In the genomic region with DNA sequence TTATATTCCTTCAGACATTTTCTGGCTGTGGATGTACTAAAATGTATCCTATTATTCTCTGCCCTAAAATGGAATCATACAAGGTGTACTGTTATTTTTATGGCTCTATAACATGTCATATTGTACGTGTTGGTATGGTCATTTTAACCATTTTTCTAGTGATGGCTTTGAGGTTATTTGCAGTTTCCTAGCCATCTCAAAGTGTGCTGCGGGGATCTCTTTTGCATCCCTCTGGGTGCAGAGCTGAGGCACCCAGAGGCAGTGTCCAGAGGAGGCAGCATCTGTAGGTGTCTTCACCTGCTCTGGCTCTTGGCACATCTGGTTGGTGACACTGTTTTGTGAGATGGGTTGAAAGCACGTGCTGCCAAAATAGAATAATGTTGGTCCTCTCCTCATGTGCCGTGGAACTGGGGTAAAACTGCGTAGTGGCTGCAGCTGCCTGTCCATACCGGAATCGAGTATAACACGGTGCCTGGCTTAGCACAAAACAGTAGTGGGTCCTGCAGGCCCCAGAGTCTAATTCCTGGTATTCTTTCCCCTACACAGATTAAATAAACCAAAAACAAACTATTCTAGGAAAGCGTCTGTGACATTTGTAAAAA, we compare ENCODE assay signal across 10 cellular contexts. TPM values are rescaled to one million over a fixed set of nuclear protein-coding genes. Genes with fewer than 3 reads are reported as not detected.
DNase-seq lines count a peak whose midpoint lies in the region; ATAC-seq, FAIRE-seq and TF ChIP-seq lines count a peak whose summit lies in the region.
"Had no signal": no experiment of that assay in that cellular context is flagged by ENCODE, and none has a peak within 500 bp of the region (broad histone marks: within the 10 kb centered on the region; RNA-seq: fewer than 3 reads in every experiment).

No MANE protein-coding gene starts in this region.

- TF ChIP-seq RAD21 in A549 (conservative IDR thresholded peaks at IDR 0.05 in 1 of 2, IDR thresholded peaks at IDR 0.05 in 1 of 2), result no peak

- intact Hi-C loops in Panc1 (cut with micrococcal nuclease; ENCODE audit: unreplicated experiment), result no loop called here

- H3K36me3 ChIP-seq in Panc1 (ENCODE audit: control insufficient read depth, insufficient read depth, low read length), result peaks cover 8% of the 10 kb centered on the region
- no peaks in the 10 kb centered on the region for H3K36me3 ChIP-seq in neural progenitor cell

- H3K9ac ChIP-seq in neural progenitor cell, result peak overlapping the region; percentile 18

- no peak for TF ChIP-seq CTCF in A549 (IDR thresholded peaks at IDR 0.05)
- no peak for TF ChIP-seq CTCF in Panc1 (IDR thresholded peaks at IDR 0.05)
- TF ChIP-seq CTCF in epithelial cell of proximal tubule (conservative IDR thresholded peaks at IDR 0.05; ENCODE audit: low read depth, low read length), result no peak
- no peak for TF ChIP-seq CTCF in neural progenitor cell (IDR thresholded peaks at IDR 0.05)

- peaks cover 7% of the 10 kb centered on the region for H3K27me3 Mint-ChIP-seq in neural progenitor cell (ENCODE audit: insufficient read depth, low read depth)

- no peaks in the 10 kb centered on the region for H3K79me2 ChIP-seq in neural progenitor cell (ENCODE audit: low read depth)

- H3K4me3 ChIP-seq in A549 (no peak overlapping the region), Panc1 (ENCODE audit: low read depth in 2 of 2, low read length in 2 of 2) (peak overlapping the region in 1 of 2 experiments; percentile 15; a peak in 1 of 4 replicates), epithelial cell of proximal tubule (ENCODE audit: low read depth, low read length) (peak overlapping the region; percentile 3), neural progenitor cell (no peak overlapping the region)

- POLR2A ChIA-PET in A549 (lab: Yijun Ruan, JAX), result interaction anchor here (2.6 to 3.3 kb wide), 4 partner anchors 11 to 72 kb away, joined by 12 to 19 read pairs (median 16); a partner anchor contains a TSS
- POLR2A ChIA-PET in Panc1 (lab: Charles Lee), result interaction anchor here (1.5 kb wide), 1 partner anchor 13 kb away, joined by 12 read pairs; a partner anchor contains a TSS

- peaks cover 3% of the 10 kb centered on the region for H3K36me3 Mint-ChIP-seq in neural progenitor cell

- H3K9me3 ChIP-seq in A549 (no peaks in the 10 kb centered on the region), Panc1 (ENCODE audit: control insufficient read depth, insufficient read depth, low read depth, low read length) (no peaks in the 10 kb centered on the region), neural progenitor cell (ENCODE audit: low read depth) (no peaks in the 10 kb centered on the region)

- peak in 1 of 2 experiments; percentile 27 for DNase-seq in A549 (ENCODE audit: low read depth in 1 of 2, low spot score in 1 of 2)
- DNase-seq in Panc1 (ENCODE audit: low read depth, low spot score), result no peak
- no peak for DNase-seq in epithelial cell of proximal tubule (ENCODE audit: low read depth)
- no peak for DNase-seq in neural progenitor cell (ENCODE audit: low spot score)
- no peak for DNase-seq in NCI-H1436 (lab: John Stamatoyannopoulos, UW)
- no peak for DNase-seq in SIG-M5 treated with dmso at 0.1 percent for 504 hours (lab: John Stamatoyannopoulos, UW; ENCODE audit: unreplicated experiment)
- no peak for DNase-seq in COLO829 (ENCODE audit: low spot score)
- DNase-seq: NCI-H774; stimulated activated naive CD4-positive, alpha-beta T cell treated with Interleukin-2 at 50 U/mL for 16 hours had no signal

- peak overlapping the region; percentile 89 for H3K4me2 ChIP-seq in A549
- H3K4me2 ChIP-seq in neural progenitor cell, result no peak overlapping the region

- no peak overlapping the region for H3K27ac Mint-ChIP-seq in neural progenitor cell

- H3K27ac ChIP-seq in A549, result peak overlapping the region; percentile 24 to 73; a peak in 5 of 6 replicates
- peak overlapping the region; percentile 78 for H3K27ac ChIP-seq in Panc1 (ENCODE audit: low read length)
- no peak overlapping the region for H3K27ac ChIP-seq in neural progenitor cell

- H4K20me1 ChIP-seq in neural progenitor cell (ENCODE audit: low read depth), result no peaks in the 10 kb centered on the region

- ATAC-seq in A549 (peak; percentile 3 to 16; a peak in 5 of 6 replicates), Panc1 (no peak), HG03280 (IDR thresholded peaks at IDR 0.05; ENCODE audit: unreplicated experiment) (no peak)

- peaks cover 1% of the 10 kb centered on the region for H3K4me1 Mint-ChIP-seq in neural progenitor cell

- H3K27me3 ChIP-seq in Panc1 (ENCODE audit: control insufficient read depth, insufficient read depth, low read length) (no peaks in the 10 kb centered on the region), neural progenitor cell (no peaks in the 10 kb centered on the region)

- BruUV-seq in Panc1 (replicated peaks; lab: Mats Ljungman, UMichigan), result no TSS peak

- CTCF ChIA-PET in A549 (lab: Yijun Ruan, JAX) (interaction anchor here (0.5 to 3.4 kb wide), 6 partner anchors 18 to 73 kb away, joined by 3 to 13 read pairs (median 4); a partner anchor contains a TSS), Panc1 (lab: Charles Lee) (interaction anchor here (0.6 kb wide), 1 partner anchor 73 kb away, joined by 4 read pairs; no protein-coding TSS in a partner anchor)

- no peak overlapping the region for H3K4me3 Mint-ChIP-seq in neural progenitor cell

- no peak for TF ChIP-seq POLR2A in A549 (IDR thresholded peaks at IDR 0.05; ENCODE audit: low read length)

- H3K4me1 ChIP-seq in A549 (peaks cover 97% of the 10 kb centered on the region), Panc1 (ENCODE audit: control insufficient read depth, insufficient read depth, low read length) (peaks cover 95% of the 10 kb centered on the region), neural progenitor cell (no peaks in the 10 kb centered on the region)

- no peak for FAIRE-seq in A549 (lab: Jason Lieb, UNC)

- no peaks in the 10 kb centered on the region for H3F3A ChIP-seq in neural progenitor cell (ENCODE audit: low read depth)

- no peak overlapping the region for H2AFZ ChIP-seq in neural progenitor cell (replicated peaks)

- no peaks in the 10 kb centered on the region for H3K9me3 Mint-ChIP-seq in neural progenitor cell

- in situ Hi-C loops in Panc1 (cut with HindIII; ENCODE audit: low pct_unique_long_range_greater_than_20kb, low sequenced_read_pairs), result no loop called here

- no peak for TF ChIP-seq EP300 in A549 (IDR thresholded peaks at IDR 0.05)

- WGBS in A549 (ENCODE audit: missing lambda C conversion rate), result 71% methylated on average over 9 of the region's 9 CpGs

TF ChIP-seq in A549, 52 proteins besides CTCF, POLR2A, EP300 and RAD21:
- TF ChIP-seq HOXA7 (CRISPR knock-in tag; IDR thresholded peaks at IDR 0.05), result peak; percentile 55; the same call in 1 of the 2 replicates
- TF ChIP-seq, protein P1, sequence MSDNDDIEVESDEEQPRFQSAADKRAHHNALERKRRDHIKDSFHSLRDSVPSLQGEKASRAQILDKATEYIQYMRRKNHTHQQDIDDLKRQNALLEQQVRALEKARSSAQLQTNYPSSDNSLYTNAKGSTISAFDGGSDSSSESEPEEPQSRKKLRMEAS (IDR thresholded peaks at IDR 0.05), result no peak
- TF ChIP-seq RFX5 (IDR thresholded peaks at IDR 0.05), result no peak
- TF ChIP-seq TFCP2L1 (CRISPR knock-in tag; IDR thresholded peaks at IDR 0.05), result peak; percentile 74; the same call in 1 of the 2 replicates
- TF ChIP-seq BHLHE40 (IDR thresholded peaks at IDR 0.05; ENCODE audit: low read depth, low read length), result 0 out of 2 replicates have a peak, but pooled peaks have one; percentile 24
- TF ChIP-seq HOXB13 (CRISPR knock-in tag; IDR thresholded peaks at IDR 0.05; ENCODE audit: low read depth), result no peak
- TF ChIP-seq TP53 (CRISPR knock-in tag; IDR thresholded peaks at IDR 0.05), result 0 out of 2 replicates have a peak, but pooled peaks have one; percentile 20
- no peak for TF ChIP-seq POLR2AphosphoS2 (conservative IDR thresholded peaks at IDR 0.05; ENCODE audit: low read length)
- no peak for TF ChIP-seq ZSCAN20 (CRISPR knock-in tag; IDR thresholded peaks at IDR 0.05)
- no peak for TF ChIP-seq NFE2L2 (conservative IDR thresholded peaks at IDR 0.05; ENCODE audit: low read length)

RNA-seq across cellular contexts. Expression of a gene that starts 12.8 kb away (rescaled TPM):
- 181 and 314 TPM in 2 replicates for polyA plus RNA-seq in A549 (2011; rRNA removed)
- polyA plus RNA-seq in A549 (2012; cell fraction: cytosol; rRNA removed), result 137 and 155 TPM in 2 replicates
- polyA plus RNA-seq in A549 (2012; cell fraction: nucleus; rRNA removed), result 406 and 691 TPM in 2 replicates
- 1,009 to 1,407 TPM (median 1,223 TPM) in 3 replicates for polyA plus RNA-seq in A549 (2017; fragmentation: RNase III; extraction: RNeasy Plus Mini Kit Qiagen cat#74134 plus additional on column Dnase treatment)
- polyA minus RNA-seq in A549 (2011; rRNA and poly(A)+ RNA removed), result 160 and 161 TPM in 2 replicates
- 731 TPM for total RNA-seq in Panc1 (2021; ENCODE audit: unreplicated experiment)
- polyA plus RNA-seq in Panc1 (2012; ENCODE audit: insufficient read length), result 190 TPM
- 6.4 and 27.0 TPM in 2 replicates for total RNA-seq in epithelial cell of proximal tubule
- total RNA-seq in neural progenitor cell (ENCODE audit: low replicate concordance), result 2.8 and 4.0 TPM in 2 replicates

RNA-seq across cellular contexts. Expression of a gene that starts 49.0 kb away (rescaled TPM):
- 12.2 and 12.9 TPM in 2 replicates for polyA plus RNA-seq in A549 (2011; rRNA removed)
- polyA plus RNA-seq in A549 (2012; cell fraction: cytosol; rRNA removed), result 30.5 and 36.6 TPM in 2 replicates
- polyA plus RNA-seq in A549 (2012; cell fraction: nucleus; rRNA removed), result 46.7 and 62.2 TPM in 2 replicates
- 16.5 to 20.0 TPM (median 17.4 TPM) in 3 replicates for polyA plus RNA-seq in A549 (2017; fragmentation: RNase III; extraction: RNeasy Plus Mini Kit Qiagen cat#74134 plus additional on column Dnase treatment)
- polyA minus RNA-seq in A549 (2011; rRNA and poly(A)+ RNA removed), result 12.1 and 14.5 TPM in 2 replicates
- 85.8 TPM for total RNA-seq in Panc1 (2021; ENCODE audit: unreplicated experiment)
- 76.7 TPM for polyA plus RNA-seq in Panc1 (2012; ENCODE audit: insufficient read length)
- total RNA-seq in epithelial cell of proximal tubule, result 43.5 and 49.5 TPM in 2 replicates
- 5.8 and 28.3 TPM in 2 replicates for total RNA-seq in neural progenitor cell (ENCODE audit: low replicate concordance)

RNA-seq across cellular contexts. Expression of a gene that starts 53.0 kb away (rescaled TPM):
- 3.1 and 4.9 TPM in 2 replicates for polyA plus RNA-seq in A549 (2011; rRNA removed)
- 3.1 and 4.9 TPM in 2 replicates for polyA plus RNA-seq in A549 (2012; cell fraction: cytosol; rRNA removed)
- polyA plus RNA-seq in A549 (2012; cell fraction: nucleus; rRNA removed), result 12.5 and 14.9 TPM in 2 replicates
- 7.9 to 8.6 TPM (median 8.1 TPM) in 3 replicates for polyA plus RNA-seq in A549 (2017; fragmentation: RNase III; extraction: RNeasy Plus Mini Kit Qiagen cat#74134 plus additional on column Dnase treatment)
- 7.0 and 9.0 TPM in 2 replicates for polyA minus RNA-seq in A549 (2011; rRNA and poly(A)+ RNA removed)
- total RNA-seq in Panc1 (2021; ENCODE audit: unreplicated experiment), result 9.8 TPM
- 5.9 TPM for polyA plus RNA-seq in Panc1 (2012; ENCODE audit: insufficient read length)
- total RNA-seq in epithelial cell of proximal tubule, result 0.29 and 1.2 TPM in 2 replicates
- total RNA-seq in neural progenitor cell (ENCODE audit: low replicate concordance), result 0.47 and 1.2 TPM in 2 replicates

Comparison
In these comparisons a context has a peak if more than half of its experiments do, and no peak if none do; other contexts are left out.
1. ATAC-seq: peak in A549 (2 of 2); none in Panc1 (single experiment) and HG03280 (single experiment).
2. RNA of a gene that starts 12.8 kb away (total RNA-seq): 731 TPM in Panc1 (single experiment); 6.4 to 27.0 TPM in epithelial cell of proximal tubule and 2.8 to 4.0 TPM in neural progenitor cell; every median in the first group is over 10 times any median in the second.